8 cellular contexts compared by ENCODE assay signal in genomic region chr6:26196846-26197683, GRCh38.
DNase-seq lines count a peak whose midpoint lies in the region; ATAC-seq and TF ChIP-seq lines count a peak whose summit lies in the region.

No MANE protein-coding gene starts in this region.

- 1% methylated on average over 22 to 51 of the region's 51 CpGs for WGBS in stomach, 5 donors

- no peaks in the 10 kb centered on the region for H3K36me3 ChIP-seq in CD8-positive, alpha-beta memory T cell (ENCODE audit: insufficient read depth, low read length)
- H3K36me3 ChIP-seq in stomach: no peaks in the 10 kb centered on the region

- no peak for TF ChIP-seq CTCF in stomach (IDR thresholded peaks at IDR 0.05)

- peaks cover 33 to 63% (median 59%) of the 10 kb centered on the region in 3 donors for H3K4me1 Mint-ChIP-seq in CD8-positive, alpha-beta memory T cell

- H3K9me3 ChIP-seq in CD8-positive, alpha-beta memory T cell (ENCODE audit: low read length): no peaks in the 10 kb centered on the region
- no peaks in the 10 kb centered on the region for H3K9me3 ChIP-seq in stomach

- peak overlapping the region; percentile 84 for H3K4me3 ChIP-seq in CD8-positive, alpha-beta memory T cell (ENCODE audit: low read length)
- peak overlapping the region; percentile 47 to 64 (median 58) for H3K4me3 ChIP-seq in stomach

- H3K9me3 Mint-ChIP-seq in CD8-positive, alpha-beta memory T cell: no peaks in the 10 kb centered on the region

- POLR2A ChIA-PET in CD8-positive, alpha-beta memory T cell (lab: Charles Lee): interaction anchor here (0.7 to 8.9 kb wide), 39 partner anchors 8 to 1696 kb away, joined by 3 to 426 read pairs (median 11); a partner anchor contains a TSS

- H3K4me3 Mint-ChIP-seq in CD8-positive, alpha-beta memory T cell: peak overlapping the region; percentile 95 to 99 (median 96)

- H3K27ac ChIP-seq in CD8-positive, alpha-beta memory T cell (ENCODE audit: low read depth, low read length): peak overlapping the region; percentile 95
- H3K27ac ChIP-seq in stomach: peak overlapping the region; percentile 87 to 97 (median 91)

- TF ChIP-seq POLR2A in erythroblast (IDR thresholded peaks at IDR 0.05; ENCODE audit: low read length) (peak; percentile 100), stomach (IDR thresholded peaks at IDR 0.05) (peak in 2 of 4 donors; percentile 30 to 48)

- no peaks in the 10 kb centered on the region for H3K27me3 ChIP-seq in CD8-positive, alpha-beta memory T cell (ENCODE audit: insufficient read depth, low read length, poor library complexity, severe bottlenecking)
- H3K27me3 ChIP-seq in stomach: peaks cover 0 to 76% (median 27%) of the 10 kb centered on the region in 3 donors

- CTCF ChIA-PET in CD8-positive, alpha-beta memory T cell (lab: Charles Lee): interaction anchor here (0.7 to 7.9 kb wide), 21 partner anchors 8 to 948 kb away, joined by 3 to 114 read pairs (median 7); a partner anchor contains a TSS

- DNase-seq in CD8-positive, alpha-beta memory T cell: peak; percentile 66 to 93 (median 90)
- DNase-seq in HK-2 (ENCODE audit: unreplicated experiment) (peak; percentile 72), NOMO-1 (lab: John Stamatoyannopoulos, UW; ENCODE audit: unreplicated experiment in 2 of 2) (peak; percentile 86 to 93), activated T-cell treated with anti-CD3 and anti-CD28 coated beads for 4 hours (peak; percentile 67), erythroblast (lab: John Stamatoyannopoulos, UW) (peak; percentile 95 to 97), mucosa of gallbladder (ENCODE audit: low spot score) (peak; percentile 89), stomach (peak; percentile 75)

- no peak for TF ChIP-seq EP300 in stomach (IDR thresholded peaks at IDR 0.05)

- intact Hi-C loops in stomach (cut with DNase I; ENCODE audit: low total_unique reads): no loop called here

- ATAC-seq in GM19395 (IDR thresholded peaks at IDR 0.05; ENCODE audit: unreplicated experiment): peak; percentile 43

- peaks cover 17% of the 10 kb centered on the region for H3K4me1 ChIP-seq in CD8-positive, alpha-beta memory T cell (ENCODE audit: insufficient read depth, low read length)
- H3K4me1 ChIP-seq in stomach: peaks cover 0 to 48% (median 17%) of the 10 kb centered on the region in 4 donors

- peak overlapping the region; percentile 95 to 100 (median 98) for H3K27ac Mint-ChIP-seq in CD8-positive, alpha-beta memory T cell

- peaks cover 0 to 4% of the 10 kb centered on the region in 2 donors for H3K27me3 Mint-ChIP-seq in CD8-positive, alpha-beta memory T cell

- H3K36me3 Mint-ChIP-seq in CD8-positive, alpha-beta memory T cell: peaks cover 0 to 26% (median 0%) of the 10 kb centered on the region in 3 donors

Comparison
In these comparisons a context has a peak if more than half of its experiments do, and no peak if none do; other contexts are left out.
1. Peak in every context shown above with its lines: DNase-seq, ATAC-seq, H3K4me3 ChIP-seq and H3K27ac ChIP-seq.